In genomic region chr13:114101325-114101821, GRCh38 we compare ENCODE assay signal across 9 cellular contexts. TPM values are rescaled to one million over a fixed set of nuclear protein-coding genes. Genes with fewer than 3 reads are reported as not detected.
A peak's percentile ranks its signal among the peaks of the same experiment; 100 is the strongest.
DNase-seq lines count a peak whose midpoint lies in the region; ATAC-seq and TF ChIP-seq lines count a peak whose summit lies in the region.
"Had no signal": no experiment of that assay in that cellular context is flagged by ENCODE, and none has a peak within 500 bp of the region (broad histone marks: within the 10 kb centered on the region; RNA-seq: fewer than 3 reads in every experiment).

No MANE protein-coding gene starts in this region.

- no peak overlapping the region for H3K4me3 ChIP-seq in esophagus muscularis mucosa

- no peaks in the 10 kb centered on the region for H3K27me3 ChIP-seq in esophagus muscularis mucosa

- H3K9me3 ChIP-seq in esophagus muscularis mucosa: no peaks in the 10 kb centered on the region

- DNase-seq in activated T-cell treated with anti-CD3 and anti-CD28 coated beads, Interleukin-2, amount 50 U/mL, for 1 hour: peak; percentile 19
- DNase-seq in activated T-cell treated with anti-CD3 and anti-CD28 coated beads, Interleukin-2, amount 50 U/mL, for 48 hours: no peak
- DNase-seq in esophagus muscularis mucosa (ENCODE audit: extremely low spot score): no peak
- DNase-seq in natural killer cell: no peak
- DNase-seq in ureter (ENCODE audit: low spot score): peak; percentile 48
- no peak for DNase-seq in stimulated activated CD4-positive, alpha-beta T cell treated with anti-CD3 and anti-CD28 coated beads, Interleukin-15, amount 100 ng/mL, for 24 hours
- no peak for DNase-seq in NCI-H1092 (lab: John Stamatoyannopoulos, UW)
- DNase-seq in activated gamma-delta T cell (lab: John Stamatoyannopoulos, UW): no peak
- DNase-seq: activated naive CD4-positive, alpha-beta T cell treated with anti-CD3 and anti-CD28 coated beads, Interleukin-2, amount 10 ng/mL, durations not matched to agents 7 days and 5 days had no signal

- TF ChIP-seq CTCF in esophagus muscularis mucosa (IDR thresholded peaks at IDR 0.05): no peak
- no peak for TF ChIP-seq CTCF in natural killer cell (IDR thresholded peaks at IDR 0.05)

- peak overlapping the region; percentile 77 to 83 (median 79) for H3K27ac ChIP-seq in esophagus muscularis mucosa (replicated peaks in 1 of 4)

- H3K27me3 Mint-ChIP-seq in natural killer cell (ENCODE audit: low read depth in 2 of 2): no peaks in the 10 kb centered on the region
- H3K27me3 Mint-ChIP-seq: activated naive CD4-positive, alpha-beta T cell treated with anti-CD3 and anti-CD28 coated beads, Interleukin-2, amount 10 ng/mL, durations not matched to agents 7 days and 5 days had no signal

- no peaks in the 10 kb centered on the region for H3K36me3 ChIP-seq in esophagus muscularis mucosa

- H3K9me3 Mint-ChIP-seq in natural killer cell: no peaks in the 10 kb centered on the region

- WGBS in esophagus muscularis mucosa: 48% methylated on average over 11 of the region's 17 CpGs

- H3K4me1 ChIP-seq in esophagus muscularis mucosa: peaks cover 26 to 79% (median 64%) of the 10 kb centered on the region in 4 donors

- peaks cover 69 to 83% of the 10 kb centered on the region in 2 donors for H3K4me1 Mint-ChIP-seq in natural killer cell

- ATAC-seq in natural killer cell: no peak

- no peak overlapping the region for H3K4me3 Mint-ChIP-seq in natural killer cell
- H3K4me3 Mint-ChIP-seq: activated naive CD4-positive, alpha-beta T cell treated with anti-CD3 and anti-CD28 coated beads, Interleukin-2, amount 10 ng/mL, durations not matched to agents 7 days and 5 days had no signal

- intact Hi-C loops in esophagus muscularis mucosa (cut with DNase I): loop anchor here (5.0 kb wide), 1 partner anchor 34 kb away; no protein-coding TSS in a partner anchor
- intact Hi-C loops in natural killer cell (cut with micrococcal nuclease): no loop called here

- H3K27ac Mint-ChIP-seq in natural killer cell: peak overlapping the region; percentile 83 to 95

- H3K36me3 Mint-ChIP-seq in natural killer cell: no peaks in the 10 kb centered on the region

- no peak for TF ChIP-seq POLR2A in esophagus muscularis mucosa (IDR thresholded peaks at IDR 0.05; ENCODE audit: low read depth)

- no peak for TF ChIP-seq EP300 in esophagus muscularis mucosa (IDR thresholded peaks at IDR 0.05)

RNA-seq across cellular contexts. Expression of gene RASA3, which starts 31.1 kb away (rescaled TPM):
- total RNA-seq in esophagus muscularis mucosa (10 to 100 TPM; 29.5 to 38.1 (median 34.6) TPM), natural killer cell (100 to 1,000 TPM; 252 to 277 (median 274) TPM), ureter (22.4 TPM)

Comparison
In these comparisons a context has a peak if more than half of its experiments do, and no peak if none do; other contexts are left out.
1. DNase-seq: peak in activated T-cell treated with anti-CD3 and anti-CD28 coated beads, Interleukin-2, amount 50 U/mL, for 1 hour (single experiment) and ureter (single experiment); none in activated T-cell treated with anti-CD3 and anti-CD28 coated beads, Interleukin-2, amount 50 U/mL, for 48 hours (0 of 2), esophagus muscularis mucosa (single experiment), natural killer cell (single experiment), stimulated activated CD4-positive, alpha-beta T cell treated with anti-CD3 and anti-CD28 coated beads, Interleukin-15, amount 100 ng/mL, for 24 hours (single experiment), NCI-H1092 (single experiment) and activated gamma-delta T cell (single experiment).
2. RNA of gene RASA3, which starts 31.1 kb away (total RNA-seq): 252 to 277 TPM in natural killer cell; 29.5 to 38.1 TPM in esophagus muscularis mucosa and 22.4 TPM in ureter (single experiment); every median in the first group is over 4 times any median in the second.